In genomic region chr9:133990366-133991210, GRCh38 we compare ENCODE assay signal across 8 cellular contexts. TPM values are rescaled to one million over a fixed set of nuclear protein-coding genes. Genes with fewer than 3 reads are reported as not detected.
DNase-seq lines count a peak whose midpoint lies in the region; ATAC-seq and TF ChIP-seq lines count a peak whose summit lies in the region.

No MANE protein-coding gene starts in this region.

- POLR2A ChIA-PET in BJ (lab: Charles Lee): no interaction called here

- TF ChIP-seq CTCF in BJ (IDR thresholded peaks at IDR 0.05; ENCODE audit: insufficient read depth, low read depth, low read length) (no peak), gastrocnemius medialis (IDR thresholded peaks at IDR 0.05 in 4 of 5, conservative IDR thresholded peaks at IDR 0.05 in 1 of 5) (no peak)

- CTCF ChIA-PET in BJ (lab: Yijun Ruan, JAX): interaction anchor here (1.0 to 2.5 kb wide), 3 partner anchors 197 to 209 kb away, joined by 3 to 12 read pairs (median 3); no protein-coding TSS in a partner anchor

- intact Hi-C loops in gastrocnemius medialis (cut with DNase I; ENCODE audit: low total_unique reads): loop anchor here (1.0 to 10.0 kb wide), 2 partner anchors 33 to 104 kb away; no protein-coding TSS in a partner anchor

- H3K4me3 ChIP-seq in BJ (ENCODE audit: low read depth, low read length): peak overlapping the region; percentile 85
- peak overlapping the region; percentile 89 for H3K4me3 ChIP-seq in adipocyte (ENCODE audit: low read length)
- peak overlapping the region; percentile 80; the same call in 1 of the 2 replicates for H3K4me3 ChIP-seq in iPS DF 6.9 (ENCODE audit: low read length)
- peak overlapping the region; percentile 43 to 64 (median 52) for H3K4me3 ChIP-seq in gastrocnemius medialis

- WGBS in iPS DF 6.9 (ENCODE audit: insufficient coverage, insufficient read length): no CpG with 5 or more reads among the region's 31 CpGs

- H3K27me3 ChIP-seq in BJ (ENCODE audit: control insufficient read depth, insufficient read depth, low read length) (no peaks in the 10 kb centered on the region), adipocyte (replicated peaks; ENCODE audit: control insufficient read depth, insufficient read depth, low read length) (no peaks in the 10 kb centered on the region), iPS DF 6.9 (ENCODE audit: control insufficient read depth, insufficient read depth, low read length) (no peaks in the 10 kb centered on the region), gastrocnemius medialis (peaks cover 11 to 33% (median 33%) of the 10 kb centered on the region in 3 donors)

- H3K27ac ChIP-seq in iPS DF 6.9 (ENCODE audit: low read length) (no peak overlapping the region), gastrocnemius medialis (peak overlapping the region; percentile 35 to 52 (median 47))

- H3K36me3 ChIP-seq in BJ (ENCODE audit: control insufficient read depth, insufficient read depth, low read length): no peaks in the 10 kb centered on the region
- H3K36me3 ChIP-seq in adipocyte (ENCODE audit: control insufficient read depth, insufficient read depth, low read length, severe bottlenecking): no peaks in the 10 kb centered on the region
- no peaks in the 10 kb centered on the region; the same call in 1 of the 2 replicates for H3K36me3 ChIP-seq in iPS DF 6.9 (ENCODE audit: control insufficient read depth, insufficient read depth, low read length)
- no peaks in the 10 kb centered on the region for H3K36me3 ChIP-seq in gastrocnemius medialis

- in situ Hi-C loops in gastrocnemius medialis (cut with MboI; ENCODE audit: low sequenced_read_pairs in 4 of 4): loop anchor here in 3 of 4 donors (10.0 kb wide), 1 partner anchor 196 kb away; no protein-coding TSS in a partner anchor

- ATAC-seq in gastrocnemius medialis (no peak), HG03469 (IDR thresholded peaks at IDR 0.05; ENCODE audit: unreplicated experiment) (no peak), GM21529 (IDR thresholded peaks at IDR 0.05; ENCODE audit: unreplicated experiment) (no peak)

- no peak for TF ChIP-seq POLR2A in gastrocnemius medialis (IDR thresholded peaks at IDR 0.05)

- H3K4me1 ChIP-seq in adipocyte (ENCODE audit: control insufficient read depth, insufficient read depth, low read length): peaks cover 19% of the 10 kb centered on the region
- H3K4me1 ChIP-seq in iPS DF 6.9 (ENCODE audit: control insufficient read depth, insufficient read depth, low read length): peaks cover 8% of the 10 kb centered on the region
- peaks cover 9 to 20% of the 10 kb centered on the region in 2 donors for H3K4me1 ChIP-seq in gastrocnemius medialis

- no peaks in the 10 kb centered on the region for H3K9me3 ChIP-seq in adipocyte (ENCODE audit: control insufficient read depth, low read length)
- no peaks in the 10 kb centered on the region for H3K9me3 ChIP-seq in iPS DF 6.9 (ENCODE audit: control insufficient read depth, insufficient read depth, low read length)
- H3K9me3 ChIP-seq in gastrocnemius medialis: no peaks in the 10 kb centered on the region

- H3K9ac ChIP-seq in adipocyte (ENCODE audit: low read length): peak overlapping the region; percentile 96

- peak; percentile 31 for DNase-seq in BJ (ENCODE audit: low read depth)
- peak; percentile 78 for DNase-seq in HT-29 (ENCODE audit: low spot score)
- peak; percentile 87 for DNase-seq in adipocyte (ENCODE audit: low read depth)
- no peak for DNase-seq in iPS DF 6.9 (ENCODE audit: low read depth, low spot score)
- no peak for DNase-seq in gastrocnemius medialis
- no peak for DNase-seq in OCI-M2 (lab: John Stamatoyannopoulos, UW; ENCODE audit: unreplicated experiment)

RNA-seq across cellular contexts. Expression of gene VAV2, which starts 1.5 kb away (rescaled TPM):
- polyA plus RNA-seq in BJ (2011; rRNA removed): 9.0 and 9.9 TPM in 2 replicates
- polyA minus RNA-seq in BJ (2011; rRNA and poly(A)+ RNA removed): 13.4 and 16.0 TPM in 2 replicates
- 19.6 and 20.3 TPM in 2 replicates for total RNA-seq in HT-29 (2014; rRNA removed; shearing (Covaris generic))
- total RNA-seq in gastrocnemius medialis: 1 to 10 TPM in 2 of 4 donors, under 1 TPM in 2; 0.51 to 1.2 (median 0.97) TPM

RNA-seq across cellular contexts. Expression of gene BRD3OS, which starts 34.7 kb away (rescaled TPM):
- 16.4 and 23.5 TPM in 2 replicates for polyA plus RNA-seq in BJ (2011; rRNA removed)
- 12.2 and 15.2 TPM in 2 replicates for polyA minus RNA-seq in BJ (2011; rRNA and poly(A)+ RNA removed)
- 14.2 and 21.0 TPM in 2 replicates for total RNA-seq in HT-29 (2014; rRNA removed; shearing (Covaris generic))
- 1 to 10 TPM in 3 of 4 donors, under 1 TPM in 1; 0.76 to 9.3 (median 5.8) TPM for total RNA-seq in gastrocnemius medialis

Comparison
In these comparisons a context has a peak if more than half of its experiments do, and no peak if none do; other contexts are left out.
1. DNase-seq: peak in BJ (single experiment), HT-29 (single experiment) and adipocyte (single experiment); none in iPS DF 6.9 (single experiment), gastrocnemius medialis (0 of 2) and OCI-M2 (single experiment).
2. Peak in every context shown above with its lines, with median percentiles within 50 percentile points of each other: H3K4me3 ChIP-seq.